8 cellular contexts compared by ENCODE assay signal in the genomic region with DNA sequence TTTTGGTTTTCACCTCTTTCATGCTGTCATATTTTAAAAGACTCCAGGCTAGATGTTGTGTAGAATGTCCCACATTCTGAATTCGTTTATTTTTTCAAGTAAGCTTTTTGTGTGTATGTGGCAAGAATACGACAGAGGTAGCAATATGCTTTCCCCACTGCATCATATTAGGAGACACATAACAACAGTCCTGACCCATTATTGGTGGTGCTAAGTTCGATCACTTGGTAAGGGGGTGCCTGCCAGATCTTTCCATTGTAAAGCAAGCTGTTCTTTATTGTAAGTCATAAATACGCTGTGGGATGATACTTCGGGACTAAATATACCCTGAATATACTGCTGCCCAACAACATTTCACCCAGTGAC. TPM values are rescaled to one million over a fixed set of nuclear protein-coding genes. Genes with fewer than 3 reads are reported as not detected.
DNase-seq lines count a peak whose midpoint lies in the region; ATAC-seq and TF ChIP-seq lines count a peak whose summit lies in the region.

No MANE protein-coding gene starts in this region.

- ATAC-seq in T-cell (replicated peaks in 1 of 4) (peak in 1 of 4 experiments; percentile 2), gastroesophageal sphincter (peak; percentile 16)

- peak overlapping the region; percentile 99 for H3K4me3 Mint-ChIP-seq in activated CD4-positive, alpha-beta T cell treated with anti-CD3 and anti-CD28 coated beads, Interleukin-2, amount 10 ng/mL, durations not matched to agents 24 days and 14 days
- peak overlapping the region; percentile 98 to 99 (median 99) for H3K4me3 Mint-ChIP-seq in T-cell

- no peak for TF ChIP-seq CTCF in gastroesophageal sphincter (IDR thresholded peaks at IDR 0.05)

- H3K4me1 ChIP-seq in gastroesophageal sphincter: peaks cover 6 to 43% (median 7%) of the 10 kb centered on the region in 3 donors

- H3K27ac Mint-ChIP-seq in activated CD4-positive, alpha-beta T cell treated with anti-CD3 and anti-CD28 coated beads, Interleukin-2, amount 10 ng/mL, durations not matched to agents 24 days and 14 days: peak overlapping the region; percentile 99
- H3K27ac Mint-ChIP-seq in T-cell: peak overlapping the region; percentile 90 to 97

- peaks cover 40% of the 10 kb centered on the region for H3K4me1 Mint-ChIP-seq in activated CD4-positive, alpha-beta T cell treated with anti-CD3 and anti-CD28 coated beads, Interleukin-2, amount 10 ng/mL, durations not matched to agents 24 days and 14 days
- peaks cover 38 to 41% (median 39%) of the 10 kb centered on the region in 3 donors for H3K4me1 Mint-ChIP-seq in T-cell

- peaks cover 24% of the 10 kb centered on the region for H3K36me3 Mint-ChIP-seq in activated CD4-positive, alpha-beta T cell treated with anti-CD3 and anti-CD28 coated beads, Interleukin-2, amount 10 ng/mL, durations not matched to agents 24 days and 14 days (ENCODE audit: low read depth)
- no peaks in the 10 kb centered on the region for H3K36me3 Mint-ChIP-seq in T-cell

- no peaks in the 10 kb centered on the region for H3K36me3 ChIP-seq in gastroesophageal sphincter

- peaks cover 2% of the 10 kb centered on the region for H3K27me3 Mint-ChIP-seq in activated CD4-positive, alpha-beta T cell treated with anti-CD3 and anti-CD28 coated beads, Interleukin-2, amount 10 ng/mL, durations not matched to agents 24 days and 14 days
- no peaks in the 10 kb centered on the region for H3K27me3 Mint-ChIP-seq in T-cell

- H3K27ac ChIP-seq in gastroesophageal sphincter: peak overlapping the region; percentile 91 to 95 (median 95)

- H3K9me3 Mint-ChIP-seq in activated CD4-positive, alpha-beta T cell treated with anti-CD3 and anti-CD28 coated beads, Interleukin-2, amount 10 ng/mL, durations not matched to agents 24 days and 14 days: no peaks in the 10 kb centered on the region
- no peaks in the 10 kb centered on the region for H3K9me3 Mint-ChIP-seq in T-cell

- no peaks in the 10 kb centered on the region for H3K9me3 ChIP-seq in gastroesophageal sphincter

- TF ChIP-seq EP300 in gastroesophageal sphincter (IDR thresholded peaks at IDR 0.05): no peak

- 9 to 17% methylated on average over 3 to 5 of the region's 5 CpGs for WGBS in gastroesophageal sphincter (ENCODE audit: low coverage in 1 of 2), 2 donors

- TF ChIP-seq POLR2A in gastroesophageal sphincter (IDR thresholded peaks at IDR 0.05): no peak

- POLR2A ChIA-PET in T-cell (lab: Charles Lee): interaction anchor here (0.5 to 0.6 kb wide), 3 partner anchors 112 to 151 kb away, joined by 4 to 6 read pairs (median 4); no protein-coding TSS in a partner anchor

- H3K4me3 ChIP-seq in gastroesophageal sphincter (peak overlapping the region; percentile 85 to 99), skeletal muscle cell (ENCODE audit: low read depth, low read length) (peak overlapping the region; percentile 96)

- no peak for DNase-seq in activated CD4-positive, alpha-beta T cell treated with anti-CD3 and anti-CD28 coated beads, Interleukin-2, amount 10 ng/mL, durations not matched to agents 24 days and 14 days
- no peak for DNase-seq in activated CD4-positive, alpha-beta T cell treated with anti-CD3 and anti-CD28 coated beads for 1 hour
- DNase-seq in T-cell: no peak
- no peak for DNase-seq in skeletal muscle cell (ENCODE audit: low read depth)
- DNase-seq in NCI-H2196 treated with DMSO at 0.1 percent for 48 hours (lab: John Stamatoyannopoulos, UW; ENCODE audit: unreplicated experiment): no peak
- DNase-seq in NCI-H345 (lab: John Stamatoyannopoulos, UW): no peak
- no peak for DNase-seq in NCI-H446 treated with DMSO at 0.1 percent for 48 hours (lab: John Stamatoyannopoulos, UW)

- intact Hi-C loops in activated CD4-positive, alpha-beta T cell treated with anti-CD3 and anti-CD28 coated beads, Interleukin-2, amount 10 ng/mL, durations not matched to agents 24 days and 14 days (cut with micrococcal nuclease): loop anchor here (1.0 to 5.0 kb wide), 6 partner anchors 8 to 229 kb away; partner anchors contain the start of gene ZMYND8

- no peaks in the 10 kb centered on the region for H3K27me3 ChIP-seq in gastroesophageal sphincter

- CTCF ChIA-PET in T-cell (lab: Charles Lee): interaction anchor here (0.5 to 1.1 kb wide), 3 partner anchors 44 to 211 kb away, joined by 3 to 5 read pairs (median 3); no protein-coding TSS in a partner anchor

RNA-seq across cellular contexts. Expression of gene NCOA3, which starts 0.6 kb away (rescaled TPM):
- total RNA-seq in activated CD4-positive, alpha-beta T cell treated with anti-CD3 and anti-CD28 coated beads, Interleukin-2, amount 10 ng/mL, durations not matched to agents 24 days and 14 days: 140 TPM in 2 replicates
- total RNA-seq in T-cell: 10 to 100 TPM; 64.4 to 89.2 (median 68.9) TPM
- total RNA-seq in gastroesophageal sphincter: 10 to 100 TPM; 28.8 to 44.5 (median 37.6) TPM
